In the genomic region with DNA sequence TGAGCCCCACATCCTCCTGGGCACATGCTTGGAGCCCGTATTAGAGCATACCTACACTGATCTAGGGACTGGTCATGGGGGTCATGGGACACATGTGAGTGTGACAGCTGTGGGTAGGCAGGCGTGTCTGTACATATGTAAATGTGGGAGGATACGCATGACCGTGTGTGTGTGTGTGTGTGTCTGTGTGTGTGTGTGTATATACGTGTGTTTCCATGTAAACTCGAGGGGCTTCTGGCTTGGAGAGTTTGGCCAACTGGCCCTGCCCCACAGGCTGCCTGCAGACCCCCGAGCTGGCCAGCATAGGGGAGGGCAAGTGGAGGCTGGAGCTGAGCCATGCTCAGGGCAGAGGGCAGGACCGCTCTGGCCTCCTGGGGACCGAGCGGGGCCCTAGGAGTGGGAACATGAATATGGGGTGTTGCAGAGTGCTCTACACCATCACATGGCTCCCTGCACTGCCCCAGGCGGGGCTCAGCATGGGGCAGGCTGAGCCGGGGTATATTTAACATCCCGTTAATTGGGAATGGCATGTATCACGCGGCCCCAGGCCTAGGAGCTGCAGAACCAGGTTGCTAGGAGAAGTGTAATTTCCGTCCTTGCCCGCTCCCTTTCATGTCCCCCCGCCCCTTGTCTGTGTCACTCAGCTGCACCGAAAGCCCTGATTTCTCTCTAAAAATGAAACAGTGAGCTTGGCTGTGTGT, we compare ENCODE assay signal across 22 cellular contexts.
DNase-seq lines count a peak whose midpoint lies in the region; TF ChIP-seq lines count a peak whose summit lies in the region.
"Had no signal": no experiment of that assay in that cellular context is flagged by ENCODE, and none has a peak within 500 bp of the region (broad histone marks: within the 10 kb centered on the region; RNA-seq: fewer than 3 reads in every experiment).

No MANE protein-coding gene starts in this region.

- TF ChIP-seq CTCF in esophagus squamous epithelium (IDR thresholded peaks at IDR 0.05), result no peak
- no peak for TF ChIP-seq CTCF in uterus (IDR thresholded peaks at IDR 0.05)

- no peak overlapping the region for H2BK120ac ChIP-seq in mesendoderm (ENCODE audit: low read depth, low read length)

- no CpG with 5 or more reads among the region's 19 CpGs for WGBS in mesendoderm (ENCODE audit: extremely low coverage, insufficient coverage, low lambda C conversion rate)
- WGBS in esophagus squamous epithelium, 2 donors, result 65% methylated on average over 7 to 15 of the region's 19 CpGs

- no peaks in the 10 kb centered on the region for H3K36me3 ChIP-seq in BLaER1 treated with 17β-estradiol and CSF1 and Interleukin-3, amounts not matched to agents 10 nM and 100 nM
- no peaks in the 10 kb centered on the region for H3K36me3 ChIP-seq in mesendoderm (ENCODE audit: control insufficient read depth, insufficient read depth, low read length)
- no peaks in the 10 kb centered on the region for H3K36me3 ChIP-seq in esophagus squamous epithelium
- no peaks in the 10 kb centered on the region for H3K36me3 ChIP-seq in uterus
- H3K36me3 ChIP-seq: left lung, pancreas, tibial nerve had no signal

- H3K9me3 ChIP-seq in BLaER1 treated with 17β-estradiol and CSF1 and Interleukin-3, amounts not matched to agents 10 nM and 100 nM (replicated peaks in 1 of 11), result no peaks in the 10 kb centered on the region
- H3K9me3 ChIP-seq in esophagus squamous epithelium (no peaks in the 10 kb centered on the region), uterus (no peaks in the 10 kb centered on the region)
- H3K9me3 ChIP-seq: left lung, pancreas, tibial nerve had no signal

- peak overlapping the region in 2 of 11 experiments; percentile 17 to 20; a peak in 1 of 22 replicates for H3K9ac ChIP-seq in BLaER1 treated with 17β-estradiol and CSF1 and Interleukin-3, amounts not matched to agents 10 nM and 100 nM
- no peak overlapping the region for H3K9ac ChIP-seq in mesendoderm (ENCODE audit: low read length)

- H3K79me1 ChIP-seq in mesendoderm (ENCODE audit: low read length), result no peaks in the 10 kb centered on the region

- DNase-seq in NCI-H1417 (lab: John Stamatoyannopoulos, UW) (peak in 2 of 3 experiments; percentile 39 to 75), NCI-H1417 treated with DMSO at 0.1 percent for 48 hours (lab: John Stamatoyannopoulos, UW) (no peak), NCI-H69 (lab: John Stamatoyannopoulos, UW) (peak; percentile 87), mesendoderm (peak; percentile 54), esophagus squamous epithelium (lab: John Stamatoyannopoulos, UW) (no peak), uterus (no peak)
- DNase-seq in stimulated activated naive CD4-positive, alpha-beta T cell (lab: John Stamatoyannopoulos, UW), result no peak
- DNase-seq: activated CD4-positive, alpha-beta memory T cell treated with anti-CD3 and anti-CD28 coated beads, Interleukin-2, amount 10 ng/mL, durations not matched to agents 7 days and 5 days; activated CD4-positive, CD25-positive, alpha-beta regulatory T cell treated with anti-CD3 and anti-CD28 coated beads, Interleukin-2, amount 50 U/mL, for 72 hours; activated gamma-delta T cell; CD8-positive, alpha-beta memory T cell; DMS153; head of caudate nucleus; IMR-90; left lung; NCI-H1105; stimulated activated CD4-positive, alpha-beta T cell treated with anti-CD3 and anti-CD28 coated beads, Interleukin-15, amount 100 ng/mL, for 24 hours had no signal

- H3K4me3 ChIP-seq in BLaER1 treated with 17β-estradiol and CSF1 and Interleukin-3, amounts not matched to agents 10 nM and 100 nM, result no peak overlapping the region
- H3K4me3 ChIP-seq in mesendoderm (ENCODE audit: low read length) (no peak overlapping the region), esophagus squamous epithelium (no peak overlapping the region), uterus (no peak overlapping the region)
- H3K4me3 ChIP-seq: left lung, pancreas, tibial nerve had no signal

- H2BK15ac ChIP-seq in mesendoderm (replicated peaks; ENCODE audit: low read depth), result no peak overlapping the region

- no peak overlapping the region for H2AK5ac ChIP-seq in mesendoderm (ENCODE audit: low read length)

- no peaks in the 10 kb centered on the region for H3K79me2 ChIP-seq in mesendoderm (ENCODE audit: control insufficient read depth, insufficient read depth, low read length)

- H3K18ac ChIP-seq in mesendoderm (ENCODE audit: low read length), result no peak overlapping the region

- H3K27ac ChIP-seq in BLaER1 treated with 17β-estradiol and CSF1 and Interleukin-3, amounts not matched to agents 10 nM and 100 nM, result no peak overlapping the region
- no peak overlapping the region for H3K27ac ChIP-seq in mesendoderm (ENCODE audit: low read depth, low read length)
- no peak overlapping the region for H3K27ac ChIP-seq in esophagus squamous epithelium
- H3K27ac ChIP-seq in uterus, result no peak overlapping the region
- H3K27ac ChIP-seq: 22Rv1, epithelial cell of prostate, left lung, pancreas, tibial nerve had no signal

- no peak overlapping the region for H4K8ac ChIP-seq in mesendoderm (ENCODE audit: low read depth, low read length)

- H3K23ac ChIP-seq in mesendoderm (ENCODE audit: low read length), result no peak overlapping the region

- no peak overlapping the region for H2BK5ac ChIP-seq in mesendoderm (ENCODE audit: low read length)

- peaks cover 0 to 17% (median 0%) of the 10 kb centered on the region in 11 experiments; a peak in 3 of 22 replicates for H4K20me1 ChIP-seq in BLaER1 treated with 17β-estradiol and CSF1 and Interleukin-3, amounts not matched to agents 10 nM and 100 nM

- H4K5ac ChIP-seq in mesendoderm (ENCODE audit: low read length), result no peak overlapping the region

- H3K27me3 ChIP-seq in BLaER1 treated with 17β-estradiol and CSF1 and Interleukin-3, amounts not matched to agents 10 nM and 100 nM, result no peaks in the 10 kb centered on the region
- H3K27me3 ChIP-seq in mesendoderm (ENCODE audit: insufficient read depth, low read length, poor library complexity) (no peaks in the 10 kb centered on the region), esophagus squamous epithelium (peaks cover 0 to 14% (median 0%) of the 10 kb centered on the region in 4 donors), uterus (no peaks in the 10 kb centered on the region)
- H3K27me3 ChIP-seq: pancreas, tibial nerve had no signal

- no peak overlapping the region for H3K4ac ChIP-seq in mesendoderm (ENCODE audit: low read depth, low read length)

- TF ChIP-seq POLR2A in esophagus squamous epithelium (IDR thresholded peaks at IDR 0.05), result no peak
- TF ChIP-seq POLR2A in uterus (IDR thresholded peaks at IDR 0.05), result no peak

- intact Hi-C loops in esophagus squamous epithelium (cut with DNase I), result no loop called here
- intact Hi-C loops in uterus (cut with DNase I; ENCODE audit: low total_unique reads), result no loop called here

- H3K4me1 ChIP-seq in BLaER1 treated with 17β-estradiol and CSF1 and Interleukin-3, amounts not matched to agents 10 nM and 100 nM, result peaks cover 34 to 53% (median 47%) of the 10 kb centered on the region in 10 experiments
- H3K4me1 ChIP-seq in mesendoderm (ENCODE audit: control insufficient read depth, low read depth, low read length), result no peaks in the 10 kb centered on the region
- H3K4me1 ChIP-seq in esophagus squamous epithelium, result no peaks in the 10 kb centered on the region
- H3K4me1 ChIP-seq in uterus, result no peaks in the 10 kb centered on the region
- H3K4me1 ChIP-seq: tibial nerve had no signal

- peak overlapping the region; percentile 14 to 82 (median 72) for H3K4me2 ChIP-seq in BLaER1 treated with 17β-estradiol and CSF1 and Interleukin-3, amounts not matched to agents 10 nM and 100 nM
- H3K4me2 ChIP-seq in mesendoderm (ENCODE audit: low read length), result no peak overlapping the region

- no peak overlapping the region for H3K56ac ChIP-seq in mesendoderm (ENCODE audit: low read length)

Comparison
In these comparisons a context has a peak if more than half of its experiments do, and no peak if none do; other contexts are left out.
1. DNase-seq: peak in NCI-H1417 (2 of 3), NCI-H69 (single experiment) and mesendoderm (single experiment); none in NCI-H1417 treated with DMSO at 0.1 percent for 48 hours (single experiment), stimulated activated naive CD4-positive, alpha-beta T cell (0 of 6), esophagus squamous epithelium (single experiment) and uterus (0 of 2).